3 cellular contexts compared by ENCODE assay signal in genomic region chr16:73523209-73523608, GRCh38.
"Had no signal": no experiment of that assay in that cellular context is flagged by ENCODE, and none has a peak within 500 bp of the region (broad histone marks: within the 10 kb centered on the region; RNA-seq: fewer than 3 reads in every experiment).

No MANE protein-coding gene starts in this region.

- ATAC-seq: GM12878 had no signal

- DNase-seq: GDM1, GF-D8 had no signal

- H3K4me3 ChIP-seq: GM12878 had no signal
